20 cellular contexts compared by ENCODE assay signal in the genomic region with DNA sequence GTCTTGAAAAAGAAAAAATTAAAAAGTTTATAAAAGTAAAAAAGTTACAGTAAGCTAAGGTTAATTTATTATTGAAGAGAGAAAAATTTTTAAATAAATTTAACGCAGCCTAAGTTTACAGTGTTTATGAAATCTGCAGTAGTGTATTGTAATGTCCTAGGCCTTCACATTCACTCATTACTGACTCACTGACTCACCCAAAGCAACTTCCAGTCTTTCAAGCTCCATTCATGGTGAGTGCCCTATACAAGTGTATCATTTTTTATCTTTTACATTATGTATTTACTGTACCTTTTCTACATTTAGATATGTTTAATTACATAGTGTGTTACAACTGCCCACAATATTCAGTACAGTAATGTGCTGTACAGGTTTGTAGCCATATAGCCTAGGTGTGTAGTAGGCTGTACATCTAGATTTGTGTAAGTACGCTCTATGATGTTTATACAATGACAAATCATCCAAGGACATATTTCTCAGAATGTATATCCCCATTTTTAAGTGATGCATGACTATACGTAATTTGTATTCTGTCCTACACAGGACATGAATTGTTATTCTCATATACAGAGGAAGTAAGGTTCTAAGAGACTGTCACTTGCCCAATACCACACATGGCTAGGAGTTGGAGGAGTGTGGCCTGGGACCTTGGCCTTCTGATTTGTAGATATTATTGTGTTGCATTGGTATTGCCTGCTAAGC. TPM values are rescaled to one million over a fixed set of nuclear protein-coding genes. Genes with fewer than 3 reads are reported as not detected.
DNase-seq lines count a peak whose midpoint lies in the region; ATAC-seq, FAIRE-seq and TF ChIP-seq lines count a peak whose summit lies in the region.
"Had no signal": no experiment of that assay in that cellular context is flagged by ENCODE, and none has a peak within 500 bp of the region (broad histone marks: within the 10 kb centered on the region; RNA-seq: fewer than 3 reads in every experiment).

No MANE protein-coding gene starts in this region.

- CTCF ChIA-PET in MCF 10A (lab: Yijun Ruan, JAX) = interaction anchor here (0.6 to 1.9 kb wide), 7 partner anchors 27 to 977 kb away, joined by 3 to 5 read pairs (median 3); a partner anchor contains a TSS
- CTCF ChIA-PET in activated CD4-positive, alpha-beta memory T cell treated with anti-CD3 and anti-CD28 coated beads for 36 hours (lab: Charles Lee) = no interaction called here

- intact Hi-C loops in MCF 10A (cut with micrococcal nuclease) (no loop called here), breast epithelium (cut with DNase I; ENCODE audit: low total_unique reads) (no loop called here)
- intact Hi-C loops in activated CD4-positive, alpha-beta memory T cell treated with anti-CD3 and anti-CD28 coated beads for 36 hours (cut with micrococcal nuclease) = no loop called here

- no peak overlapping the region for H3K4me3 ChIP-seq in breast epithelium
- no peak overlapping the region for H3K4me3 ChIP-seq in keratinocyte (ENCODE audit: control insufficient read depth in 2 of 3, extremely low read depth in 1 of 3, insufficient read depth in 2 of 3, low read depth in 1 of 3, low read length in 3 of 3)
- H3K4me3 ChIP-seq: PC-9 had no signal

- H3K9ac ChIP-seq in keratinocyte (ENCODE audit: control insufficient read depth, extremely low read depth, insufficient read depth, low read length) = peak overlapping the region; percentile 1

- POLR2A ChIA-PET in MCF 10A (lab: Yijun Ruan, JAX) = interaction anchor here (1.2 to 3.5 kb wide), 4 partner anchors 16 to 122 kb away, joined by 3 to 55 read pairs (median 12); a partner anchor contains a TSS
- POLR2A ChIA-PET in activated CD4-positive, alpha-beta memory T cell treated with anti-CD3 and anti-CD28 coated beads for 36 hours (lab: Charles Lee) = no interaction called here

- H3K9me3 ChIP-seq in breast epithelium = no peaks in the 10 kb centered on the region
- no peaks in the 10 kb centered on the region for H3K9me3 ChIP-seq in keratinocyte (ENCODE audit: control insufficient read depth, low read depth, low read length)

- H3K4me1 Mint-ChIP-seq in MCF 10A (ENCODE audit: insufficient read depth, unreplicated experiment) = peaks cover 25% of the 10 kb centered on the region
- no peaks in the 10 kb centered on the region for H3K4me1 Mint-ChIP-seq in activated CD4-positive, alpha-beta memory T cell treated with anti-CD3 and anti-CD28 coated beads for 36 hours (ENCODE audit: low read depth)
- H3K4me1 Mint-ChIP-seq: CD14-positive monocyte had no signal

- H3K27me3 Mint-ChIP-seq in MCF 10A (ENCODE audit: insufficient read depth, unreplicated experiment) = no peaks in the 10 kb centered on the region
- H3K27me3 Mint-ChIP-seq in activated CD4-positive, alpha-beta memory T cell treated with anti-CD3 and anti-CD28 coated beads for 36 hours = peaks cover 2% of the 10 kb centered on the region

- no peak overlapping the region for H3K4me3 Mint-ChIP-seq in MCF 10A (ENCODE audit: unreplicated experiment)
- no peak overlapping the region for H3K4me3 Mint-ChIP-seq in activated CD4-positive, alpha-beta memory T cell treated with anti-CD3 and anti-CD28 coated beads for 36 hours
- H3K4me3 Mint-ChIP-seq: CD14-positive monocyte had no signal

- dilution Hi-C loops in keratinocyte (cut with MboI; ENCODE audit: extremely low pct_ligation_motif_present, low sequenced_read_pairs) = no loop called here

- H3K9me1 ChIP-seq in keratinocyte (ENCODE audit: control insufficient read depth, extremely low read depth, insufficient read depth, low read length) = no peaks in the 10 kb centered on the region

- ATAC-seq in HG02642 (IDR thresholded peaks at IDR 0.05; ENCODE audit: poor library complexity, unreplicated experiment) = no peak

- peaks cover 4% of the 10 kb centered on the region for H3K36me3 Mint-ChIP-seq in MCF 10A (ENCODE audit: insufficient read depth, unreplicated experiment)
- H3K36me3 Mint-ChIP-seq in activated CD4-positive, alpha-beta memory T cell treated with anti-CD3 and anti-CD28 coated beads for 36 hours = no peaks in the 10 kb centered on the region
- H3K36me3 Mint-ChIP-seq: CD14-positive monocyte had no signal

- H2AFZ ChIP-seq in keratinocyte (ENCODE audit: control insufficient read depth, low read length) = no peak overlapping the region
- H2AFZ ChIP-seq: PC-9 had no signal

- no peaks in the 10 kb centered on the region for H3K79me2 ChIP-seq in keratinocyte (ENCODE audit: control insufficient read depth, insufficient read depth, low read length)

- H3K27me3 ChIP-seq in breast epithelium (no peaks in the 10 kb centered on the region), keratinocyte (ENCODE audit: control insufficient read depth, extremely low read depth, insufficient read depth, low read length) (no peaks in the 10 kb centered on the region)

- peak overlapping the region; percentile 47 for H3K4me2 ChIP-seq in keratinocyte (ENCODE audit: control insufficient read depth, extremely low read depth, insufficient read depth, low read depth, low read length)
- H3K4me2 ChIP-seq: PC-9 had no signal

- H3K9me3 Mint-ChIP-seq in MCF 10A (ENCODE audit: unreplicated experiment) = no peaks in the 10 kb centered on the region
- H3K9me3 Mint-ChIP-seq in activated CD4-positive, alpha-beta memory T cell treated with anti-CD3 and anti-CD28 coated beads for 36 hours = no peaks in the 10 kb centered on the region
- H3K9me3 Mint-ChIP-seq: CD14-positive monocyte had no signal

- H4K20me1 ChIP-seq in keratinocyte (ENCODE audit: control insufficient read depth, extremely low read depth, insufficient read depth, low read length) = no peaks in the 10 kb centered on the region

- TF ChIP-seq POLR2A in breast epithelium (IDR thresholded peaks at IDR 0.05) = no peak

- peak; percentile 23 for FAIRE-seq in keratinocyte (lab: Jason Lieb, UNC)

- TF ChIP-seq CTCF in MCF 10A (IDR thresholded peaks at IDR 0.05; ENCODE audit: unreplicated experiment) (no peak), breast epithelium (IDR thresholded peaks at IDR 0.05) (no peak), keratinocyte (optimal IDR thresholded peaks at IDR 0.05 in 1 of 3, IDR thresholded peaks at IDR 0.05 in 1 of 3, conservative IDR thresholded peaks at IDR 0.05 in 1 of 3; ENCODE audit: extremely low read depth in 1 of 3, insufficient read depth in 2 of 3, low read length in 3 of 3) (no peak)

- H3K27ac ChIP-seq in breast epithelium = no peak overlapping the region
- H3K27ac ChIP-seq in epithelial cell of prostate = peak overlapping the region; percentile 93
- H3K27ac ChIP-seq in keratinocyte (ENCODE audit: control insufficient read depth, insufficient read depth, low read length) = peak overlapping the region; percentile 94
- H3K27ac ChIP-seq: PC-9 had no signal

- DNase-seq in MCF 10A (ENCODE audit: unreplicated experiment) = peak; percentile 60
- no peak for DNase-seq in breast epithelium (ENCODE audit: low spot score in 2 of 2)
- no peak for DNase-seq in epithelial cell of prostate (ENCODE audit: low read depth, low spot score)
- DNase-seq in keratinocyte (ENCODE audit: low read depth, low spot score) = peak; percentile 30
- DNase-seq in activated CD4-positive, alpha-beta memory T cell treated with anti-CD3 and anti-CD28 coated beads for 36 hours = no peak
- no peak for DNase-seq in central memory CD4-positive, alpha-beta T cell
- no peak for DNase-seq in Kasumi-1 (lab: John Stamatoyannopoulos, UW)
- DNase-seq: 8988T, DMS79 treated with DMSO at 0.1 percent for 48 hours, KBM-7, NCI-H1417 treated with DMSO at 0.1 percent for 48 hours, NCI-H1930, NCI-H345, NCI-H524 treated with DMSO at 0.1 percent for 48 hours had no signal

- BruUV-seq in MCF 10A (replicated peaks; lab: Mats Ljungman, UMichigan) = no TSS peak

- H3K4me1 ChIP-seq in breast epithelium (no peaks in the 10 kb centered on the region), keratinocyte (ENCODE audit: control insufficient read depth, extremely low read depth, insufficient read depth, low read length) (peaks cover 40% of the 10 kb centered on the region)

- peak overlapping the region; percentile 82 for H3K27ac Mint-ChIP-seq in MCF 10A (ENCODE audit: low read depth, unreplicated experiment)
- H3K27ac Mint-ChIP-seq in activated CD4-positive, alpha-beta memory T cell treated with anti-CD3 and anti-CD28 coated beads for 36 hours = no peak overlapping the region
- H3K27ac Mint-ChIP-seq: CD14-positive monocyte had no signal

- no peaks in the 10 kb centered on the region for H3K36me3 ChIP-seq in breast epithelium
- no peaks in the 10 kb centered on the region for H3K36me3 ChIP-seq in keratinocyte (ENCODE audit: control insufficient read depth in 2 of 2, extremely low read depth in 1 of 2, insufficient read depth in 2 of 2, low read length in 2 of 2)

RNA-seq across cellular contexts. Expression of a gene that starts 19.5 kb away (rescaled TPM):
- not detected in 2 replicates for total RNA-seq in MCF 10A (2022)
- not detected for total RNA-seq in breast epithelium
- not detected in 3 replicates for polyA plus RNA-seq in keratinocyte
- polyA plus RNA-seq in keratinocyte (2011; ENCODE audit: low read depth) = not detected
- polyA plus RNA-seq in keratinocyte (2011; cell fraction: cytosol; rRNA removed) = not detected in 2 replicates
- not detected in 2 replicates for polyA plus RNA-seq in keratinocyte (2011; cell fraction: nucleus; rRNA removed)
- not detected in 2 replicates for polyA plus RNA-seq in keratinocyte (2012; ENCODE audit: low replicate concordance)
- not detected in 3 replicates for polyA minus RNA-seq in keratinocyte
- not detected for polyA minus RNA-seq in keratinocyte (2011; cell fraction: cytosol; rRNA and poly(A)+ RNA removed)
- polyA minus RNA-seq in keratinocyte (2011; cell fraction: nucleus; rRNA and poly(A)+ RNA removed) = not detected in 2 replicates
- total RNA-seq in activated CD4-positive, alpha-beta memory T cell treated with anti-CD3 and anti-CD28 coated beads for 36 hours = not detected
- total RNA-seq: G401, H4, PC-9 had no signal
- polyA plus RNA-seq: AG04450, CD14-positive monocyte had no signal

RNA-seq across cellular contexts. Expression of a gene that starts 24.6 kb away (rescaled TPM):
- total RNA-seq in MCF 10A (2022) = 4.7 and 8.5 TPM in 2 replicates
- total RNA-seq in breast epithelium = not detected
- polyA plus RNA-seq in keratinocyte = 4.1 to 12.0 TPM (median 5.2 TPM) in 3 replicates
- not detected for polyA plus RNA-seq in keratinocyte (2011; ENCODE audit: low read depth)
- 2.3 and 4.8 TPM in 2 replicates for polyA plus RNA-seq in keratinocyte (2011; cell fraction: cytosol; rRNA removed)
- 1.9 and 3.1 TPM in 2 replicates for polyA plus RNA-seq in keratinocyte (2011; cell fraction: nucleus; rRNA removed)
- polyA plus RNA-seq in keratinocyte (2012; ENCODE audit: low replicate concordance) = 2.6 and 4.8 TPM in 2 replicates
- polyA minus RNA-seq in keratinocyte = 1.3 to 1.5 TPM in 2 of 3 replicates, not detected in the other
- 3.5 TPM for polyA minus RNA-seq in keratinocyte (2011; cell fraction: cytosol; rRNA and poly(A)+ RNA removed)
- not detected in 2 replicates for polyA minus RNA-seq in keratinocyte (2011; cell fraction: nucleus; rRNA and poly(A)+ RNA removed)
- total RNA-seq in activated CD4-positive, alpha-beta memory T cell treated with anti-CD3 and anti-CD28 coated beads for 36 hours = under 1 TPM in 1 of 2 experiments, not detected in 1; 0.63 TPM
- total RNA-seq: G401 had no signal
- polyA plus RNA-seq: AG04450, CD14-positive monocyte had no signal

Comparison
In these comparisons a context has a peak if more than half of its experiments do, and no peak if none do; other contexts are left out.
1. DNase-seq: peak in MCF 10A (single experiment) and keratinocyte (single experiment); none in breast epithelium (0 of 2), epithelial cell of prostate (single experiment), activated CD4-positive, alpha-beta memory T cell treated with anti-CD3 and anti-CD28 coated beads for 36 hours (single experiment), central memory CD4-positive, alpha-beta T cell (single experiment) and Kasumi-1 (0 of 2).
2. H3K27ac ChIP-seq: peak in epithelial cell of prostate (single experiment) and keratinocyte (single experiment); none in breast epithelium (0 of 2).